In the genomic region with DNA sequence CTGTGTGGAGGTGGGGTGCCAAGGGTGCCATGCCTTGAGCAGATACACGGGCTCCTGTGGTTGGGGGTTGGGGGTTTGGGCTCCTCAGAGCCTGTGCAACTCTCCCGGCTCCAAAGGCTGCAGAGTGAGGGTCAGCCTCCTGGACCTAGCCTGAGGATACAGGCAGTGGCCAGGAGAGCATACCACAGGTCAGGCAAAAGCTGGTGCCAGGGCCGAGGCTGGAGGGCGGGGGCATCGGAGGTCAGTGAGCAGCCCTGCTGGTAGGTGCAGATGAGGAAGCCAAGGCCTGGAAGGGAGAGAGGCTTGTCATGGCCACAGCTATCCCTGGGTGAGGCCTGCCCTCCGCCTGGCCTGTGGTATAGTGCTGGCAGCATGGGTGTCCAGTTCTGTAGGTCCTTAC, we compare ENCODE assay signal across 21 cellular contexts.
"Had no signal": no experiment of that assay in that cellular context is flagged by ENCODE, and none has a peak within 500 bp of the region (broad histone marks: within the 10 kb centered on the region; RNA-seq: fewer than 3 reads in every experiment).

No MANE protein-coding gene starts in this region.

- H3K27me3 ChIP-seq: testis, tibial artery had no signal

- H3K27ac ChIP-seq: parathyroid adenoma, testis, tibial artery had no signal

- FAIRE-seq: frontal cortex had no signal

- H3K4me1 Mint-ChIP-seq: stimulated activated memory B cell treated with anti-CD40 and anti-IgM and Interleukin-4, amounts not matched to agents 10 μg/mL and 1 μg/mL and 100 μg/mL, for 72 hours had no signal

- H3K9me3 Mint-ChIP-seq: memory B cell; natural killer cell; neural crest cell; stimulated activated memory B cell treated with anti-CD40 and anti-IgM and Interleukin-4, amounts not matched to agents 10 μg/mL and 1 μg/mL and 100 μg/mL, for 72 hours; type B pancreatic cell had no signal

- H3K4me3 Mint-ChIP-seq: memory B cell; natural killer cell; neural crest cell; stimulated activated memory B cell treated with anti-CD40 and anti-IgM and Interleukin-4, amounts not matched to agents 10 μg/mL and 1 μg/mL and 100 μg/mL, for 72 hours; type B pancreatic cell had no signal

- DNase-seq: cerebellar nuclear complex; cortex of kidney; left colon; natural killer cell; stimulated activated CD4-positive, alpha-beta T cell treated with anti-CD3 and anti-CD28 coated beads, Interleukin-12 subunit alpha, Interleukin-12 subunit beta, amount 100 ng/mL, for 4 hours; stimulated activated CD4-positive, alpha-beta T cell treated with anti-CD3 and anti-CD28 coated beads, Interleukin-2, amount 100 ng/mL, for 24 hours; stimulated activated CD4-positive, alpha-beta T cell treated with anti-CD3 and anti-CD28 coated beads, Interleukin-4, amount 100 ng/mL, for 24 hours; stimulated activated naive CD8-positive, alpha-beta T cell treated with anti-CD3 and anti-CD28 coated beads, Interleukin-15, Interleukin-2, amounts not matched to agents 100 U/mL and 50 U/mL, for 24 hours; substantia nigra; testis; tibial artery had no signal

- H3K27ac Mint-ChIP-seq: memory B cell; natural killer cell; progenitor cell of endocrine pancreas; stimulated activated memory B cell treated with anti-CD40 and anti-IgM and Interleukin-4, amounts not matched to agents 10 μg/mL and 1 μg/mL and 100 μg/mL, for 72 hours; type B pancreatic cell had no signal

- H3K4me1 ChIP-seq: parathyroid adenoma, testis, tibial artery had no signal

- H3K4me2 ChIP-seq: smooth muscle cell had no signal

- H3K27me3 Mint-ChIP-seq: memory B cell; progenitor cell of endocrine pancreas; stimulated activated memory B cell treated with anti-CD40 and anti-IgM and Interleukin-4, amounts not matched to agents 10 μg/mL and 1 μg/mL and 100 μg/mL, for 72 hours; type B pancreatic cell had no signal

- H2AFZ ChIP-seq: parathyroid adenoma had no signal

- ATAC-seq: left colon; natural killer cell; sciatic nerve; stimulated activated memory B cell treated with anti-CD40 and anti-IgM and Interleukin-4, amounts not matched to agents 10 μg/mL and 1 μg/mL and 100 μg/mL, for 72 hours; stimulated activated naive CD8-positive, alpha-beta T cell treated with anti-CD3 and anti-CD28 coated beads, Interleukin-15, Interleukin-2, amounts not matched to agents 100 U/mL and 50 U/mL, for 24 hours had no signal

- H3K9me3 ChIP-seq: testis, tibial artery had no signal

- H3K4me3 ChIP-seq: lung, smooth muscle cell, testis, tibial artery had no signal

- H3K9ac ChIP-seq: parathyroid adenoma had no signal

- H3K36me3 Mint-ChIP-seq: natural killer cell, type B pancreatic cell had no signal
